1 cellular context compared by ENCODE assay signal in the genomic region with DNA sequence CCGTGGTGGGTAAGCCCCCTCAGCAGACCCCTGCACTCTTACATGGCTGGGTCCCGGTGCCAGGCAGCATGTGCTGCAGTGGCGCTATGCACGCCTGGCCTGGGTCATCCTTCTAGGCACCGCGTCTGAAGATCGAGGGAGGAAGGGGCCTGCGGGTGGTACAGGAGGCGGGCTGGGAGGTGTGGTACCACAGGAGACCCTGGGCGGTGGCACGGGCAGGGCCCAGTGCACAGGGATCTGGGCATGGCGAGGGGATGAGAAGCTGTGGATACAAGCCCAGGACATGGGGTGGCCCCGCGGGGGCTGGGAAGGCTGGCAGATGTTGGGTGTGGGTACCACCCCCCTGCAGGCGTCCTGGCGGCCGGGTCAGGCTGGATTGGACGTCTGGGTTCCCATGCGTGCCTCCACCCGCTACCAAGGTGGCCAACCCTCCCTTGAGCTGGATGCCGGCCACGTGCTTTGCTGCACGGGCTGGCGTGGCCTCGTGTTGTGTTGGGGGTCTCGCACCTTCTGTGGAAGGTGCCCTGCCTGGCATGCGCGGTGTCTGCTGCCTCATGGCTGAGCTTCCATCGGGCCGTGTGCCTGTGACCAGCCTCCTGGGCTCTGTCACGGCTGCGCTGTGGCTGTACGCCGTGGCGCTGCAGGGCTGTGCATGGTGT.
TF ChIP-seq lines count a peak whose summit lies in the region.

No MANE protein-coding gene starts in this region.

TF ChIP-seq in HepG2, 621 proteins besides CTCF, POLR2A, EP300 and RAD21:
- TF ChIP-seq RBM22 (optimal IDR thresholded peaks at IDR 0.05; ENCODE audit: low read length) (peak; percentile 74), MATR3 (CRISPR knock-in tag; IDR thresholded peaks at IDR 0.05) (no peak), ATM (IDR thresholded peaks at IDR 0.05; ENCODE audit: borderline replicate concordance) (no peak), FOXA3 (CRISPR knock-in tag; IDR thresholded peaks at IDR 0.05) (no peak), AGO2 (optimal IDR thresholded peaks at IDR 0.05; ENCODE audit: low read depth, low read length) (peak; percentile 23)
- TF ChIP-seq, protein P1, sequence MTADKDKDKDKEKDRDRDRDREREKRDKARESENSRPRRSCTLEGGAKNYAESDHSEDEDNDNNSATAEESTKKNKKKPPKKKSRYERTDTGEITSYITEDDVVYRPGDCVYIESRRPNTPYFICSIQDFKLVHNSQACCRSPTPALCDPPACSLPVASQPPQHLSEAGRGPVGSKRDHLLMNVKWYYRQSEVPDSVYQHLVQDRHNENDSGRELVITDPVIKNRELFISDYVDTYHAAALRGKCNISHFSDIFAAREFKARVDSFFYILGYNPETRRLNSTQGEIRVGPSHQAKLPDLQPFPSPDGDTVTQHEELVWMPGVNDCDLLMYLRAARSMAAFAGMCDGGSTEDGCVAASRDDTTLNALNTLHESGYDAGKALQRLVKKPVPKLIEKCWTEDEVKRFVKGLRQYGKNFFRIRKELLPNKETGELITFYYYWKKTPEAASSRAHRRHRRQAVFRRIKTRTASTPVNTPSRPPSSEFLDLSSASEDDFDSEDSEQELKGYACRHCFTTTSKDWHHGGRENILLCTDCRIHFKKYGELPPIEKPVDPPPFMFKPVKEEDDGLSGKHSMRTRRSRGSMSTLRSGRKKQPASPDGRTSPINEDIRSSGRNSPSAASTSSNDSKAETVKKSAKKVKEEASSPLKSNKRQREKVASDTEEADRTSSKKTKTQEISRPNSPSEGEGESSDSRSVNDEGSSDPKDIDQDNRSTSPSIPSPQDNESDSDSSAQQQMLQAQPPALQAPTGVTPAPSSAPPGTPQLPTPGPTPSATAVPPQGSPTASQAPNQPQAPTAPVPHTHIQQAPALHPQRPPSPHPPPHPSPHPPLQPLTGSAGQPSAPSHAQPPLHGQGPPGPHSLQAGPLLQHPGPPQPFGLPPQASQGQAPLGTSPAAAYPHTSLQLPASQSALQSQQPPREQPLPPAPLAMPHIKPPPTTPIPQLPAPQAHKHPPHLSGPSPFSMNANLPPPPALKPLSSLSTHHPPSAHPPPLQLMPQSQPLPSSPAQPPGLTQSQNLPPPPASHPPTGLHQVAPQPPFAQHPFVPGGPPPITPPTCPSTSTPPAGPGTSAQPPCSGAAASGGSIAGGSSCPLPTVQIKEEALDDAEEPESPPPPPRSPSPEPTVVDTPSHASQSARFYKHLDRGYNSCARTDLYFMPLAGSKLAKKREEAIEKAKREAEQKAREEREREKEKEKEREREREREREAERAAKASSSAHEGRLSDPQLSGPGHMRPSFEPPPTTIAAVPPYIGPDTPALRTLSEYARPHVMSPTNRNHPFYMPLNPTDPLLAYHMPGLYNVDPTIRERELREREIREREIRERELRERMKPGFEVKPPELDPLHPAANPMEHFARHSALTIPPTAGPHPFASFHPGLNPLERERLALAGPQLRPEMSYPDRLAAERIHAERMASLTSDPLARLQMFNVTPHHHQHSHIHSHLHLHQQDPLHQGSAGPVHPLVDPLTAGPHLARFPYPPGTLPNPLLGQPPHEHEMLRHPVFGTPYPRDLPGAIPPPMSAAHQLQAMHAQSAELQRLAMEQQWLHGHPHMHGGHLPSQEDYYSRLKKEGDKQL (CRISPR knock-in tag; IDR thresholded peaks at IDR 0.05; ENCODE audit: low read depth): no peak
